ENCODE assay signal across 8 cellular contexts in genomic region chr22:20020533-20021195, GRCh38. TPM values are rescaled to one million over a fixed set of nuclear protein-coding genes. Genes with fewer than 3 reads are reported as not detected.
DNase-seq lines count a peak whose midpoint lies in the region; ATAC-seq and TF ChIP-seq lines count a peak whose summit lies in the region.

TSS of gene TANGO2 (plus strand) at chr22:20021110. CDS start at chr22:20036799, 15,689 bp downstream.

- no peaks in the 10 kb centered on the region for H3K9me3 ChIP-seq in adrenal gland (replicated peaks in 1 of 3)
- no peaks in the 10 kb centered on the region for H3K9me3 ChIP-seq in prostate gland
- no peaks in the 10 kb centered on the region for H3K9me3 ChIP-seq in upper lobe of right lung

- WGBS in adrenal gland, 4 donors, result 0 to 7% (median 3%) methylated on average over 5 to 61 of the region's 61 CpGs
- under 1% methylated on average over 38 of the region's 61 CpGs for WGBS in prostate gland

- TF ChIP-seq CTCF in GM12864 (IDR thresholded peaks at IDR 0.05; ENCODE audit: low read depth, low read length, missing control alignments) (no peak), adrenal gland (IDR thresholded peaks at IDR 0.05) (no peak), prostate gland (IDR thresholded peaks at IDR 0.05) (peak in 2 of 4 experiments; percentile 12 to 40), upper lobe of right lung (IDR thresholded peaks at IDR 0.05) (no peak)

- peak; percentile 84 for ATAC-seq in HG02798 (IDR thresholded peaks at IDR 0.05; ENCODE audit: poor library complexity, unreplicated experiment)
- ATAC-seq in left cardiac atrium, result peak; percentile 92 to 93
- peak; percentile 93 for ATAC-seq in upper lobe of right lung

- H3K27me3 ChIP-seq in adrenal gland (no peaks in the 10 kb centered on the region), prostate gland (replicated peaks; ENCODE audit: insufficient read depth) (no peaks in the 10 kb centered on the region), upper lobe of right lung (no peaks in the 10 kb centered on the region)

- no peaks in the 10 kb centered on the region for H3K36me3 ChIP-seq in adrenal gland (replicated peaks in 1 of 2)
- no peaks in the 10 kb centered on the region for H3K36me3 ChIP-seq in prostate gland
- H3K36me3 ChIP-seq in upper lobe of right lung, result peaks cover 5% of the 10 kb centered on the region

- DNase-seq in GM12864 (ENCODE audit: low read depth), result peak; percentile 59
- peak; percentile 85 for DNase-seq in NCI-H146 (lab: John Stamatoyannopoulos, UW)
- DNase-seq in adrenal gland, result peak; percentile 90 to 97 (median 92)
- peak; percentile 94 for DNase-seq in left cardiac atrium
- peak; percentile 92 for DNase-seq in prostate gland (ENCODE audit: low spot score)
- peak; percentile 96 for DNase-seq in upper lobe of right lung

- H3K4me1 ChIP-seq in adrenal gland (replicated peaks in 1 of 2), result peaks cover 22 to 27% of the 10 kb centered on the region in 2 donors
- H3K4me1 ChIP-seq in prostate gland (replicated peaks), result peaks cover 8% of the 10 kb centered on the region
- peaks cover 27% of the 10 kb centered on the region for H3K4me1 ChIP-seq in upper lobe of right lung

- peak within 1 kb of the TSS; percentile 60 to 98 (median 90) for H3K27ac ChIP-seq in adrenal gland
- peak within 1 kb of the TSS; percentile 76 to 84 for H3K27ac ChIP-seq in prostate gland
- H3K27ac ChIP-seq in upper lobe of right lung, result peak within 1 kb of the TSS; percentile 92

- intact Hi-C loops in T-helper 1 cell treated with Interleukin-12 subunit alpha and Interleukin-12 subunit beta and Interleukin-4 antibody, amounts not matched to agents 30 ng/mL and 1 ng/mL, for 36 hours (cut with micrococcal nuclease), result loop anchor here (1.0 to 2.0 kb wide), 5 partner anchors 34 to 166 kb away; partner anchors contain the start of genes DGCR8, GNB1L, RTL10 and TRMT2A
- intact Hi-C loops in adrenal gland (cut with DNase I), result no loop called here
- intact Hi-C loops in left cardiac atrium (cut with DNase I), result no loop called here
- intact Hi-C loops in prostate gland (cut with DNase I), result no loop called here
- intact Hi-C loops in upper lobe of right lung (cut with DNase I), result no loop called here

- TF ChIP-seq POLR2A in adrenal gland (IDR thresholded peaks at IDR 0.05) (peak; percentile 92 to 94), prostate gland (IDR thresholded peaks at IDR 0.05) (peak; percentile 66)

- H3K4me3 ChIP-seq in GM12864 (ENCODE audit: low read depth, low read length) (peak within 1 kb of the TSS; percentile 69), adrenal gland (peak within 1 kb of the TSS; percentile 55 to 100 (median 94)), prostate gland (peak within 1 kb of the TSS; percentile 84 to 89), upper lobe of right lung (peak within 1 kb of the TSS; percentile 98)

RNA-seq across cellular contexts. Expression of gene TANGO2, which starts in this region (rescaled TPM):
- 48.7 and 49.9 TPM in 2 replicates for total RNA-seq in T-helper 1 cell treated with Interleukin-12 subunit alpha and Interleukin-12 subunit beta and Interleukin-4 antibody, amounts not matched to agents 30 ng/mL and 1 ng/mL, for 36 hours
- total RNA-seq in adrenal gland, result 10 to 100 TPM; 36.3 to 87.0 (median 48.3) TPM
- polyA plus RNA-seq in adrenal gland, result 10 to 100 TPM; 25.1 to 42.6 (median 38.5) TPM
- total RNA-seq in left cardiac atrium, result 10 to 100 TPM; 55.0 to 80.0 TPM
- 10 to 100 TPM; 34.3 to 40.1 TPM for total RNA-seq in prostate gland
- 37.8 TPM for total RNA-seq in upper lobe of right lung

Comparison
In these comparisons a context has a peak if more than half of its experiments do, and no peak if none do; other contexts are left out.
1. Peak in every context shown above with its lines: DNase-seq, ATAC-seq, H3K4me3 ChIP-seq and H3K27ac ChIP-seq.